Comparison of ENCODE assay signal across 19 cellular contexts in genomic region chr6:132320007-132320406, GRCh38.
DNase-seq lines count a peak whose midpoint lies in the region; ATAC-seq and TF ChIP-seq lines count a peak whose summit lies in the region.
"Had no signal": no experiment of that assay in that cellular context is flagged by ENCODE, and none has a peak within 500 bp of the region (broad histone marks: within the 10 kb centered on the region; RNA-seq: fewer than 3 reads in every experiment).

No MANE protein-coding gene starts in this region.

- peaks cover 2% of the 10 kb centered on the region for H3K4me1 ChIP-seq in IMR-90 (ENCODE audit: control insufficient read depth, insufficient read depth, low read length)
- H3K4me1 ChIP-seq: esophagus muscularis mucosa, prostate gland had no signal

- no TSS peak for BruUV-seq in IMR-90 (replicated peaks; lab: Mats Ljungman, UMichigan)

- TF ChIP-seq CTCF in AG04450 (IDR thresholded peaks at IDR 0.05; ENCODE audit: low read depth, low read length) (no peak), IMR-90 (conservative IDR thresholded peaks at IDR 0.05; ENCODE audit: low read depth, low read length) (no peak), epithelial cell of esophagus (IDR thresholded peaks at IDR 0.05; ENCODE audit: insufficient read depth, low read depth, low read length, missing control alignments) (no peak), omental fat pad (IDR thresholded peaks at IDR 0.05) (no peak)

- H3K56ac ChIP-seq in IMR-90 (ENCODE audit: extremely low read depth, insufficient read depth, low read length) = no peak overlapping the region

- CTCF ChIA-PET in AG04450 (lab: Charles Lee) = interaction anchor here (0.7 to 3.9 kb wide), 5 partner anchors 19 to 405 kb away, joined by 3 to 16 read pairs (median 3); no protein-coding TSS in a partner anchor
- CTCF ChIA-PET in IMR-90 (lab: Yijun Ruan, JAX) = no interaction called here

- no peaks in the 10 kb centered on the region for H3K9me3 ChIP-seq in AG04450 (ENCODE audit: control insufficient read depth, insufficient read depth, low read length)
- H3K9me3 ChIP-seq in IMR-90 (ENCODE audit: control insufficient read depth, insufficient read depth, low read length) = peaks cover 5% of the 10 kb centered on the region
- H3K9me3 ChIP-seq: prostate gland had no signal

- H2AK9ac ChIP-seq in IMR-90 (replicated peaks; ENCODE audit: low read depth, low read length, poor library complexity) = no peak overlapping the region

- H3K9ac ChIP-seq in IMR-90 (ENCODE audit: low read depth, low read length) = no peak overlapping the region

- no peak overlapping the region for H4K91ac ChIP-seq in IMR-90 (ENCODE audit: insufficient read depth, low read depth, low read length)

- intact Hi-C loops in IMR-90 (cut with micrococcal nuclease) = loop anchor here (5.0 kb wide), 1 partner anchor 37 kb away; no protein-coding TSS in a partner anchor

- no peak for TF ChIP-seq RAD21 in IMR-90 (IDR thresholded peaks at IDR 0.05; ENCODE audit: low read length)

- no peak overlapping the region for H2AFZ ChIP-seq in IMR-90 (replicated peaks; ENCODE audit: low read length, poor library complexity)

- H3K4ac ChIP-seq in IMR-90 (ENCODE audit: low read depth, low read length) = no peak overlapping the region

- H3K27ac ChIP-seq in AG04450 (ENCODE audit: low read depth, low read length) (no peak overlapping the region), IMR-90 (ENCODE audit: insufficient read depth, low read length) (no peak overlapping the region), substantia nigra (ENCODE audit: low read depth, low read length, poor library complexity, severe bottlenecking) (no peak overlapping the region)
- H3K27ac ChIP-seq: esophagus muscularis mucosa, prostate gland had no signal

- no peak overlapping the region for H3K14ac ChIP-seq in IMR-90 (replicated peaks; ENCODE audit: low read depth, low read length)

- no peak overlapping the region for H3K23ac ChIP-seq in IMR-90 (ENCODE audit: low read depth, low read length)

- no peak overlapping the region for H2BK5ac ChIP-seq in IMR-90 (ENCODE audit: low read depth, low read length, poor library complexity, severe bottlenecking)

- H2BK20ac ChIP-seq in IMR-90 (ENCODE audit: low read depth, low read length) = no peak overlapping the region

- no peak overlapping the region for H4K5ac ChIP-seq in IMR-90 (ENCODE audit: low read depth, low read length)

- no peak overlapping the region for H4K8ac ChIP-seq in IMR-90 (ENCODE audit: low read depth in 2 of 2, low read length in 2 of 2)

- no peaks in the 10 kb centered on the region for H3K27me3 ChIP-seq in AG04450 (ENCODE audit: control insufficient read depth, insufficient read depth, low read length)
- H3K27me3 ChIP-seq in IMR-90 (ENCODE audit: control insufficient read depth, insufficient read depth, low read length) = no peaks in the 10 kb centered on the region
- H3K27me3 ChIP-seq: esophagus muscularis mucosa had no signal

- POLR2A ChIA-PET in AG04450 (lab: Yijun Ruan, JAX) = no interaction called here
- POLR2A ChIA-PET in IMR-90 (lab: Charles Lee; ENCODE audit: unreplicated experiment) = no interaction called here

- peak; percentile 37 for ATAC-seq in IMR-90 (ENCODE audit: low read depth)
- no peak for ATAC-seq in omental fat pad (ENCODE audit: low FRiP score)
- no peak for ATAC-seq in GM18498 (IDR thresholded peaks at IDR 0.05; ENCODE audit: unreplicated experiment)
- no peak for ATAC-seq in HG02571 (IDR thresholded peaks at IDR 0.05; ENCODE audit: unreplicated experiment)
- ATAC-seq: naive thymus-derived CD8-positive, alpha-beta T cell had no signal

- no peak overlapping the region for H3K18ac ChIP-seq in IMR-90 (ENCODE audit: low read depth, low read length)

- H3K4me3 ChIP-seq in AG04450 (ENCODE audit: low read depth, low read length) (no peak overlapping the region), IMR-90 (ENCODE audit: insufficient read depth, low read depth, low read length) (no peak overlapping the region), epithelial cell of esophagus (ENCODE audit: low read length) (no peak overlapping the region)
- H3K4me3 ChIP-seq: esophagus muscularis mucosa, prostate gland, smooth muscle cell had no signal

- H2BK120ac ChIP-seq in IMR-90 (ENCODE audit: low read depth, low read length) = no peak overlapping the region

- no peaks in the 10 kb centered on the region for H3K9me1 ChIP-seq in IMR-90 (ENCODE audit: insufficient read depth, low read length)

- no peak for TF ChIP-seq POLR2A in IMR-90 (IDR thresholded peaks at IDR 0.05; ENCODE audit: low read depth, low read length)

- no peak overlapping the region for H2BK15ac ChIP-seq in IMR-90 (ENCODE audit: low read depth, low read length)

- no peaks in the 10 kb centered on the region for H3K79me1 ChIP-seq in IMR-90 (ENCODE audit: low read depth in 1 of 2, low read length in 2 of 2)

- H3K4me2 ChIP-seq in IMR-90 (ENCODE audit: low read depth, low read length) = no peak overlapping the region
- H3K4me2 ChIP-seq: smooth muscle cell had no signal

- no peak overlapping the region for H2AK5ac ChIP-seq in IMR-90 (ENCODE audit: low read depth, low read length)

- no peaks in the 10 kb centered on the region for H3K36me3 ChIP-seq in IMR-90 (ENCODE audit: control insufficient read depth, insufficient read depth, low read length)
- H3K36me3 ChIP-seq: esophagus muscularis mucosa, prostate gland had no signal

- dilution Hi-C loops in IMR-90 (cut with HindIII; ENCODE audit: low sequenced_read_pairs, unreplicated experiment) = no loop called here

- peak; percentile 24 for DNase-seq in AG04450 (ENCODE audit: low read depth, low spot score)
- DNase-seq in IMR-90 = peak; percentile 83
- peak; percentile 49 for DNase-seq in epithelial cell of esophagus (ENCODE audit: low read depth)
- DNase-seq in left kidney (ENCODE audit: low read depth, low spot score) = peak; percentile 30
- no peak for DNase-seq in substantia nigra (lab: John Stamatoyannopoulos, UW)
- no peak for DNase-seq in omental fat pad (ENCODE audit: low spot score)
- DNase-seq: activated CD4-positive, alpha-beta T cell treated with anti-CD3 and anti-CD28 coated beads for 48 hours; caudate nucleus; DMS53; hippocampal formation; kidney; naive thymus-derived CD8-positive, alpha-beta T cell; NCI-H1417; NCI-H526 had no signal

- H4K20me1 ChIP-seq in IMR-90 (ENCODE audit: insufficient read depth, low read length) = no peaks in the 10 kb centered on the region

- in situ Hi-C loops in IMR-90 (cut with MboI; ENCODE audit: low sequenced_read_pairs) = no loop called here

TF ChIP-seq in IMR-90, 13 proteins besides CTCF, POLR2A, EP300 and RAD21:
- no peak for TF ChIP-seq CHD1 (IDR thresholded peaks at IDR 0.05; ENCODE audit: low read depth, low read length)
- TF ChIP-seq BHLHE40 (IDR thresholded peaks at IDR 0.05; ENCODE audit: low read depth, low read length) = no peak
- TF ChIP-seq RCOR1 (IDR thresholded peaks at IDR 0.05; ENCODE audit: insufficient replicate concordance, low read length) = no peak
- TF ChIP-seq USF2 (IDR thresholded peaks at IDR 0.05; ENCODE audit: low read depth, low read length) = no peak
- no peak for TF ChIP-seq NFE2L2 (IDR thresholded peaks at IDR 0.05; ENCODE audit: low read depth, low read length)
- peak; percentile 49; the same call in 1 of the 2 replicates for TF ChIP-seq CEBPB (IDR thresholded peaks at IDR 0.05; ENCODE audit: low read depth, low read length)

Comparison
In these comparisons a context has a peak if more than half of its experiments do, and no peak if none do; other contexts are left out.
1. DNase-seq: peak in AG04450 (single experiment), IMR-90 (single experiment), epithelial cell of esophagus (single experiment) and left kidney (single experiment); none in substantia nigra (0 of 49) and omental fat pad (single experiment).